1 cellular context compared by ENCODE assay signal in the genomic region with DNA sequence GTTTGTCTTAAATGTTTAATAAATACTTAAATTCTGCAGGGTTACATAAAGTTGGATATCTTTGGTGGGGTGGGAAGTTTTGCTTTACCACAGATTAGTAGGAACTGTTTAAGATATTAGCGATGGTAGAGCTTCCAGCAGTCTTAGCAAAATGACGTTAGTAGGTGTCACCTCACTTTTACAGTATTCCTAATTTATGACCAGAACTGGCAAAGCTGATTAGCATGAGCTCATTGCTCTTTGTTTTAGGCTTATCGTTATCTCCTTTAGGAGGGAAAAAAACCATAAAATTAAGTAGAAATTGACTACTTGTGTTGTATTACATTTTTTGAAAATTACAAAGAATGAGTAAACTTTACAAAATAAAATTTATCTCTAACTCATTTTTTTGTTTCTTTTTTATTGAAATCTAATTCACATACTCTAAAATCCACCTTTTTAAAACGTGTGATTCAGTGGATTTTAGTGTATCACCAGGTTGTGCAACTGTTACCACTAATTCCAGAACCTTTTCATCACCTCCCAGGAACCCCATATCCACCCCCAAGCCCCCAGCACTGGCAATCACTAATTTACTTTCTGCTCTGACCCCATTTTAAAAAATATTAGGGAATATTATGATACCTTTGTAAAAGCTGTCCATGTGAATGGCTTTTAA.
TF ChIP-seq lines count a peak whose summit lies in the region.

No MANE protein-coding gene starts in this region.

TF ChIP-seq in K562, 482 proteins besides CTCF, POLR2A, EP300 and RAD21 (continued from another document):
- TF ChIP-seq, protein P1, sequence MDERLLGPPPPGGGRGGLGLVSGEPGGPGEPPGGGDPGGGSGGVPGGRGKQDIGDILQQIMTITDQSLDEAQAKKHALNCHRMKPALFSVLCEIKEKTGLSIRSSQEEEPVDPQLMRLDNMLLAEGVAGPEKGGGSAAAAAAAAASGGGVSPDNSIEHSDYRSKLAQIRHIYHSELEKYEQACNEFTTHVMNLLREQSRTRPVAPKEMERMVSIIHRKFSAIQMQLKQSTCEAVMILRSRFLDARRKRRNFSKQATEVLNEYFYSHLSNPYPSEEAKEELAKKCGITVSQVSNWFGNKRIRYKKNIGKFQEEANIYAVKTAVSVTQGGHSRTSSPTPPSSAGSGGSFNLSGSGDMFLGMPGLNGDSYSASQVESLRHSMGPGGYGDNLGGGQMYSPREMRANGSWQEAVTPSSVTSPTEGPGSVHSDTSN (CRISPR knock-in tag; IDR thresholded peaks at IDR 0.05; ENCODE audit: low read depth): peak; percentile 36; the same call in 1 of the 2 replicates
- TF ChIP-seq, protein P1 (tag; conservative IDR thresholded peaks at IDR 0.05; ENCODE audit: low read depth): peak; percentile 94
- no peak for TF ChIP-seq ATF1 (CRISPR knock-in tag; IDR thresholded peaks at IDR 0.05)
- peak; percentile 64 for TF ChIP-seq ATF1 (tag; IDR thresholded peaks at IDR 0.05)
- no peak for TF ChIP-seq ADNP (tag; IDR thresholded peaks at IDR 0.05)
- no peak for TF ChIP-seq SNRNP70 (optimal IDR thresholded peaks at IDR 0.05; ENCODE audit: low read depth, low read length)
TF ChIP-seq in K562: peak in this region for 34.
